Comparison of ENCODE assay signal across 31 cellular contexts in the genomic region with DNA sequence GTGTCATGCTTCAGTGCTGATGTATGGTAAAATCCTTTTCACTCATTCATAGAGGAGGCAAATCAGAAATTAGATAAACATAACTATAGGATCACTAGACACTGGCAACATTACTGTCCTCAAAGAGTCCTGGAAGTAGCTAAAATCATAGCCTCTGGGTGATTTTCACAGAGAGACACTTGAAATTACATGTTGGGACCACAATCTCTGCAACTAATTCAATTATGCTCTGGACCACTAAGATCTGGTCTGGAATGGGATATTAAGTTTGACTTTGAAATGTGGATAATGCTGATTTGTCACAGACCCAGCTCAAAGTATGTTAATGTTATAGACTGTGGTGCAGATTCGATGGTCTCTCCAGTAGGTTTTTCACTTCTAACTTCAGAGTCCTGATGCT.
"Had no signal": no experiment of that assay in that cellular context is flagged by ENCODE, and none has a peak within 500 bp of the region (broad histone marks: within the 10 kb centered on the region; RNA-seq: fewer than 3 reads in every experiment).

No MANE protein-coding gene starts in this region.

- H3K4me1 ChIP-seq: ascending aorta, breast epithelium, colonic mucosa, esophagus squamous epithelium, gastroesophageal sphincter, heart right ventricle had no signal

- ATAC-seq: activated CD4-positive, alpha-beta T cell treated with anti-CD3 and anti-CD28 coated beads for 36 hours; activated CD4-positive, CD25-positive, alpha-beta regulatory T cell treated with anti-CD3 and anti-CD28 coated beads, Interleukin-2, amount 50 U/mL, for 24 hours; activated naive CD4-positive, alpha-beta T cell treated with anti-CD3 and anti-CD28 coated beads, Interleukin-2, amount 50 U/mL, for 72 hours; activated T-cell treated with anti-CD3 and anti-CD28 coated beads, Interleukin-2, amount 50 U/mL, for 72 hours; gastroesophageal sphincter; heart right ventricle; T-helper 17 cell had no signal

- H3K27ac Mint-ChIP-seq: activated B cell treated with CpG ODN at 0.5 μM for 24 hours; activated CD4-positive, alpha-beta memory T cell treated with anti-CD3 and anti-CD28 coated beads for 36 hours; activated CD4-positive, alpha-beta T cell treated with anti-CD3 and anti-CD28 coated beads for 36 hours; activated CD4-positive, alpha-beta T cell treated with anti-CD3 and anti-CD28 coated beads, Interleukin-2, amount 10 ng/mL, durations not matched to agents 24 days and 14 days; activated naive CD4-positive, alpha-beta T cell treated with anti-CD3 and anti-CD28 coated beads, Interleukin-2, amount 10 ng/mL, durations not matched to agents 7 days and 5 days; activated naive CD4-positive, alpha-beta T cell treated with anti-CD3 and anti-CD28 coated beads, Interleukin-2, amount 50 U/mL, for 72 hours; activated naive CD8-positive, alpha-beta T cell treated with anti-CD3 and anti-CD28 coated beads, Interleukin-2, amount 10 ng/mL, durations not matched to agents 7 days and 5 days; activated T-cell treated with anti-CD3 and anti-CD28 coated beads, Interleukin-2, amount 50 U/mL, for 24 hours; activated T-cell treated with anti-CD3 and anti-CD28 coated beads, Interleukin-2, amount 50 U/mL, for 72 hours; brain; T-helper 17 cell; T-helper 2 cell treated with Interferon-gamma antibody and Interleukin-4, amounts not matched to agents 5 μg/mL and 100 μg/mL, for 36 hours had no signal

- H3K27ac ChIP-seq: ascending aorta, breast epithelium, cardiac muscle cell, colonic mucosa, epithelial cell of prostate, esophagus squamous epithelium, gastroesophageal sphincter, heart right ventricle, WERI-Rb-1 had no signal

- DNase-seq: activated B cell treated with CpG ODN at 0.5 μM for 24 hours; activated CD4-positive, alpha-beta memory T cell treated with anti-CD3 and anti-CD28 coated beads for 36 hours; activated CD4-positive, alpha-beta T cell treated with anti-CD3 and anti-CD28 coated beads for 36 hours; activated CD4-positive, alpha-beta T cell treated with anti-CD3 and anti-CD28 coated beads, Interleukin-2, amount 10 ng/mL, durations not matched to agents 24 days and 14 days; activated CD8-positive, alpha-beta memory T cell treated with anti-CD3 and anti-CD28 coated beads, Interleukin-2, amount 50 U/mL, for 48 hours; activated gamma-delta T cell; activated naive CD4-positive, alpha-beta T cell; activated naive CD4-positive, alpha-beta T cell treated with anti-CD3 and anti-CD28 coated beads, Interleukin-2, amount 10 ng/mL, durations not matched to agents 7 days and 5 days; activated naive CD8-positive, alpha-beta T cell treated with anti-CD3 and anti-CD28 coated beads, Interleukin-2, amount 10 ng/mL, durations not matched to agents 7 days and 5 days; activated T-cell treated with anti-CD3 and anti-CD28 coated beads for 4 hours; activated T-cell treated with anti-CD3 and anti-CD28 coated beads, Interleukin-2, amount 50 U/mL, for 24 hours; activated T-cell treated with anti-CD3 and anti-CD28 coated beads, Interleukin-2, amount 50 U/mL, for 72 hours; central memory CD4-positive, alpha-beta T cell; cerebellar nuclear complex; colonic mucosa; effector CD8-positive, alpha-beta T cell; esophagus squamous epithelium; foreskin melanocyte; heart right ventricle; T-helper 17 cell; T1000; WERI-Rb-1 had no signal

- H3K27me3 Mint-ChIP-seq: activated B cell treated with CpG ODN at 0.5 μM for 24 hours; activated CD4-positive, alpha-beta memory T cell treated with anti-CD3 and anti-CD28 coated beads for 36 hours; activated CD4-positive, alpha-beta T cell treated with anti-CD3 and anti-CD28 coated beads, Interleukin-2, amount 10 ng/mL, durations not matched to agents 24 days and 14 days; activated naive CD4-positive, alpha-beta T cell treated with anti-CD3 and anti-CD28 coated beads, Interleukin-2, amount 10 ng/mL, durations not matched to agents 7 days and 5 days; activated T-cell treated with anti-CD3 and anti-CD28 coated beads, Interleukin-2, amount 50 U/mL, for 24 hours; brain had no signal

- H3K9me3 Mint-ChIP-seq: activated B cell treated with CpG ODN at 0.5 μM for 24 hours; activated CD4-positive, alpha-beta memory T cell treated with anti-CD3 and anti-CD28 coated beads for 36 hours; activated CD4-positive, alpha-beta T cell treated with anti-CD3 and anti-CD28 coated beads, Interleukin-2, amount 10 ng/mL, durations not matched to agents 24 days and 14 days; activated naive CD4-positive, alpha-beta T cell treated with anti-CD3 and anti-CD28 coated beads, Interleukin-2, amount 10 ng/mL, durations not matched to agents 7 days and 5 days; activated naive CD4-positive, alpha-beta T cell treated with anti-CD3 and anti-CD28 coated beads, Interleukin-2, amount 50 U/mL, for 72 hours; activated naive CD8-positive, alpha-beta T cell treated with anti-CD3 and anti-CD28 coated beads, Interleukin-2, amount 10 ng/mL, durations not matched to agents 7 days and 5 days; activated T-cell treated with anti-CD3 and anti-CD28 coated beads, Interleukin-2, amount 50 U/mL, for 24 hours; activated T-cell treated with anti-CD3 and anti-CD28 coated beads, Interleukin-2, amount 50 U/mL, for 72 hours; brain; T-helper 2 cell treated with Interferon-gamma antibody and Interleukin-4, amounts not matched to agents 5 μg/mL and 100 μg/mL, for 36 hours had no signal

- H3K9me3 ChIP-seq: ascending aorta, breast epithelium, colonic mucosa, esophagus squamous epithelium, gastroesophageal sphincter, heart right ventricle had no signal

- H3K27me3 ChIP-seq: ascending aorta, breast epithelium, cardiac muscle cell, colonic mucosa, esophagus squamous epithelium, gastroesophageal sphincter, heart right ventricle had no signal

- H3K4me3 Mint-ChIP-seq: activated B cell treated with CpG ODN at 0.5 μM for 24 hours; activated CD4-positive, alpha-beta memory T cell treated with anti-CD3 and anti-CD28 coated beads for 36 hours; activated CD4-positive, alpha-beta T cell treated with anti-CD3 and anti-CD28 coated beads for 36 hours; activated CD4-positive, alpha-beta T cell treated with anti-CD3 and anti-CD28 coated beads, Interleukin-2, amount 10 ng/mL, durations not matched to agents 24 days and 14 days; activated naive CD4-positive, alpha-beta T cell treated with anti-CD3 and anti-CD28 coated beads, Interleukin-2, amount 10 ng/mL, durations not matched to agents 7 days and 5 days; activated naive CD8-positive, alpha-beta T cell treated with anti-CD3 and anti-CD28 coated beads, Interleukin-2, amount 10 ng/mL, durations not matched to agents 7 days and 5 days; activated T-cell treated with anti-CD3 and anti-CD28 coated beads, Interleukin-2, amount 50 U/mL, for 24 hours; activated T-cell treated with anti-CD3 and anti-CD28 coated beads, Interleukin-2, amount 50 U/mL, for 72 hours; brain; T-helper 17 cell; T-helper 2 cell treated with Interferon-gamma antibody and Interleukin-4, amounts not matched to agents 5 μg/mL and 100 μg/mL, for 36 hours had no signal

- H3K36me3 Mint-ChIP-seq: activated CD4-positive, alpha-beta memory T cell treated with anti-CD3 and anti-CD28 coated beads for 36 hours; activated naive CD4-positive, alpha-beta T cell treated with anti-CD3 and anti-CD28 coated beads, Interleukin-2, amount 10 ng/mL, durations not matched to agents 7 days and 5 days; activated naive CD4-positive, alpha-beta T cell treated with anti-CD3 and anti-CD28 coated beads, Interleukin-2, amount 50 U/mL, for 72 hours; activated naive CD8-positive, alpha-beta T cell treated with anti-CD3 and anti-CD28 coated beads, Interleukin-2, amount 10 ng/mL, durations not matched to agents 7 days and 5 days; brain had no signal

- H3K36me3 ChIP-seq: ascending aorta, breast epithelium, cardiac muscle cell, colonic mucosa, esophagus squamous epithelium, gastroesophageal sphincter, heart right ventricle, WERI-Rb-1 had no signal

- H3K4me3 ChIP-seq: ascending aorta, breast epithelium, cardiac muscle cell, colonic mucosa, esophagus squamous epithelium, gastroesophageal sphincter, heart right ventricle had no signal

- H3K4me1 Mint-ChIP-seq: activated B cell treated with CpG ODN at 0.5 μM for 24 hours; activated CD4-positive, alpha-beta T cell treated with anti-CD3 and anti-CD28 coated beads for 36 hours; activated CD4-positive, alpha-beta T cell treated with anti-CD3 and anti-CD28 coated beads, Interleukin-2, amount 10 ng/mL, durations not matched to agents 24 days and 14 days; activated naive CD8-positive, alpha-beta T cell treated with anti-CD3 and anti-CD28 coated beads, Interleukin-2, amount 10 ng/mL, durations not matched to agents 7 days and 5 days; T-helper 17 cell had no signal
